In the genomic region with DNA sequence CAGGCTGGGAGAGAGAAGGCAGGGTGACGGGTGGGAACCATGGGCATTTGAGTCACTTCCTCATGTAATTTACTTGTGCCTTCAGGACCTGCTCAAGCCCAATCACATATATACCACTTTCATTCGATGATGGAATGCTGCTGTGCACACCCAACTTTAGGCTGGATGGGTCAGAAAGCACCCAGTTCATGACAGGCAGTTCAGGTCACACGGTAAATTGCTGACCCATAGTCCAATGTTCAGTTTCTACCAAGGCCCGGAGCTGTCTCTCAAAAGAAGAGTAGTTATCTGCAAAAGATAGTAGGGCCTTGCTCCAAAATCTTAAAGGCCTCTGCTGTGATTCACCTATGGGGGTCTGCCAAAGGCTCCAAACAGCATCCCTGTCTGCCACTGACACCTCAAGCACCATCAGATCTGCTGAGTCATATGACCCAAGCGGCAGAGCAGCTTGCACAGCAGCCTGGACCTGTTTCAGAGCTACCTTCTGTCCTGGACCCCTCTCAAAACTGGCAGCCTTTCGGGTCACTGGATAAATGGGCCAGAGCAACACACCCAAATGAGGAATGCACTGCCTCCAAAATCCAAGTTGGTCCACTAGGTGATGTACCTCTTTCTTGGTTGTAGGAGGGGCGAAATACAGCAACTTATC, we compare ENCODE assay signal across 32 cellular contexts. TPM values are rescaled to one million over a fixed set of nuclear protein-coding genes. Genes with fewer than 3 reads are reported as not detected.
DNase-seq lines count a peak whose midpoint lies in the region; ATAC-seq, FAIRE-seq and TF ChIP-seq lines count a peak whose summit lies in the region.
"Had no signal": no experiment of that assay in that cellular context is flagged by ENCODE, and none has a peak within 500 bp of the region (broad histone marks: within the 10 kb centered on the region; RNA-seq: fewer than 3 reads in every experiment).

No MANE protein-coding gene starts in this region.

- H3K79me2 ChIP-seq in endothelial cell of umbilical vein (ENCODE audit: control insufficient read depth, insufficient read depth, low read length), result peaks cover 5% of the 10 kb centered on the region
- H3K79me2 ChIP-seq: hepatocyte had no signal

- H3K27me3 ChIP-seq in endothelial cell of umbilical vein (ENCODE audit: control insufficient read depth in 2 of 2, insufficient read depth in 2 of 2, low read length in 2 of 2), result no peaks in the 10 kb centered on the region
- H3K27me3 ChIP-seq in breast epithelium, result no peaks in the 10 kb centered on the region
- H3K27me3 ChIP-seq: brain microvascular endothelial cell, colonic mucosa, gastroesophageal sphincter, hepatocyte, left lung, tibial nerve had no signal

- H3K27me3 Mint-ChIP-seq in activated CD4-positive, alpha-beta T cell treated with anti-CD3 and anti-CD28 coated beads for 36 hours, result no peaks in the 10 kb centered on the region
- H3K27me3 Mint-ChIP-seq in activated CD4-positive, alpha-beta memory T cell treated with anti-CD3 and anti-CD28 coated beads for 36 hours, result no peaks in the 10 kb centered on the region
- no peaks in the 10 kb centered on the region for H3K27me3 Mint-ChIP-seq in neural crest cell (ENCODE audit: low read depth)
- H3K27me3 Mint-ChIP-seq: CD4-positive, CD25-positive, alpha-beta regulatory T cell; natural killer cell treated with Interleukin-12 subunit alpha and Interleukin-12 subunit beta and Interleukin-15 and Interleukin-18, amount 100 ng/mL, for 72 hours had no signal

- H3K36me3 Mint-ChIP-seq in activated CD4-positive, alpha-beta T cell treated with anti-CD3 and anti-CD28 coated beads for 36 hours (ENCODE audit: low read depth), result peaks cover 19% of the 10 kb centered on the region
- H3K36me3 Mint-ChIP-seq in activated CD4-positive, alpha-beta memory T cell treated with anti-CD3 and anti-CD28 coated beads for 36 hours, result peaks cover 13% of the 10 kb centered on the region
- peaks cover 3% of the 10 kb centered on the region for H3K36me3 Mint-ChIP-seq in neural crest cell (ENCODE audit: low read depth)

- no peak overlapping the region for H3K4me3 Mint-ChIP-seq in activated CD4-positive, alpha-beta T cell treated with anti-CD3 and anti-CD28 coated beads for 36 hours
- H3K4me3 Mint-ChIP-seq in activated CD4-positive, alpha-beta memory T cell treated with anti-CD3 and anti-CD28 coated beads for 36 hours, result no peak overlapping the region
- H3K4me3 Mint-ChIP-seq in neural crest cell, result no peak overlapping the region
- H3K4me3 Mint-ChIP-seq: CD4-positive, CD25-positive, alpha-beta regulatory T cell; natural killer cell treated with Interleukin-12 subunit alpha and Interleukin-12 subunit beta and Interleukin-15 and Interleukin-18, amount 100 ng/mL, for 72 hours had no signal

- TF ChIP-seq CTCF in endothelial cell of umbilical vein (IDR thresholded peaks at IDR 0.05; ENCODE audit: extremely low read depth in 1 of 2, insufficient read depth in 1 of 2, low read depth in 1 of 2, low read length in 2 of 2) (no peak), neural crest cell (conservative IDR thresholded peaks at IDR 0.05) (no peak), breast epithelium (IDR thresholded peaks at IDR 0.05) (no peak)

- no peak overlapping the region for H3K4me2 ChIP-seq in endothelial cell of umbilical vein (ENCODE audit: insufficient read depth, low read length)
- H3K4me2 ChIP-seq: hepatocyte had no signal

- intact Hi-C loops in activated CD4-positive, alpha-beta T cell treated with anti-CD3 and anti-CD28 coated beads for 36 hours (cut with DNase I, micrococcal nuclease), result no loop called here
- intact Hi-C loops in activated CD4-positive, alpha-beta memory T cell treated with anti-CD3 and anti-CD28 coated beads for 36 hours (cut with micrococcal nuclease), result no loop called here
- intact Hi-C loops in endothelial cell of umbilical vein (cut with micrococcal nuclease) (no loop called here), breast epithelium (cut with DNase I; ENCODE audit: low total_unique reads) (no loop called here)

- H3K9me3 ChIP-seq in endothelial cell of umbilical vein (replicated peaks; ENCODE audit: control insufficient read depth, insufficient read depth, low read length), result no peaks in the 10 kb centered on the region
- H3K9me3 ChIP-seq in breast epithelium, result no peaks in the 10 kb centered on the region
- H3K9me3 ChIP-seq: colonic mucosa, gastroesophageal sphincter, left lung, tibial nerve had no signal

- no TSS peak for BruUV-seq in endothelial cell of umbilical vein (replicated peaks; lab: Mats Ljungman, UMichigan)

- peak; percentile 15 for FAIRE-seq in endothelial cell of umbilical vein (lab: Jason Lieb, UNC)

- no peak for TF ChIP-seq POLR2A in endothelial cell of umbilical vein (IDR thresholded peaks at IDR 0.05; ENCODE audit: low read depth, low read length)
- TF ChIP-seq POLR2A in breast epithelium (IDR thresholded peaks at IDR 0.05), result no peak

- H3K9me3 Mint-ChIP-seq in activated CD4-positive, alpha-beta T cell treated with anti-CD3 and anti-CD28 coated beads for 36 hours (ENCODE audit: low read depth), result no peaks in the 10 kb centered on the region
- no peaks in the 10 kb centered on the region for H3K9me3 Mint-ChIP-seq in activated CD4-positive, alpha-beta memory T cell treated with anti-CD3 and anti-CD28 coated beads for 36 hours
- no peaks in the 10 kb centered on the region for H3K9me3 Mint-ChIP-seq in neural crest cell
- H3K9me3 Mint-ChIP-seq: CD4-positive, CD25-positive, alpha-beta regulatory T cell; natural killer cell treated with Interleukin-12 subunit alpha and Interleukin-12 subunit beta and Interleukin-15 and Interleukin-18, amount 100 ng/mL, for 72 hours had no signal

- H3K4me1 ChIP-seq in endothelial cell of umbilical vein (ENCODE audit: control insufficient read depth, extremely low read depth, insufficient read depth, low read length), result no peaks in the 10 kb centered on the region
- no peaks in the 10 kb centered on the region for H3K4me1 ChIP-seq in breast epithelium
- H3K4me1 ChIP-seq: colonic mucosa, left lung, tibial nerve had no signal

- H3K36me3 ChIP-seq in endothelial cell of umbilical vein (ENCODE audit: control insufficient read depth in 2 of 2, extremely low read depth in 1 of 2, insufficient read depth in 2 of 2, low read length in 2 of 2) (peaks cover 12 to 26% of the 10 kb centered on the region in 2 experiments), breast epithelium (no peaks in the 10 kb centered on the region)

- CTCF ChIA-PET in activated CD4-positive, alpha-beta T cell treated with anti-CD3 and anti-CD28 coated beads for 36 hours (lab: Charles Lee), result no interaction called here
- CTCF ChIA-PET in activated CD4-positive, alpha-beta memory T cell treated with anti-CD3 and anti-CD28 coated beads for 36 hours (lab: Charles Lee), result no interaction called here
- CTCF ChIA-PET in endothelial cell of umbilical vein (lab: Charles Lee), result interaction anchor here (1.0 kb wide), 1 partner anchor 14 kb away, joined by 3 read pairs; no protein-coding TSS in a partner anchor

- H3K9ac ChIP-seq in endothelial cell of umbilical vein (replicated peaks; ENCODE audit: extremely low read depth, insufficient read depth, low read length), result no peak overlapping the region
- H3K9ac ChIP-seq: GM23248 had no signal

- H2AFZ ChIP-seq in endothelial cell of umbilical vein (ENCODE audit: low read depth, low read length), result no peak overlapping the region
- H2AFZ ChIP-seq: GM23248, hepatocyte had no signal

- H3K4me1 Mint-ChIP-seq in activated CD4-positive, alpha-beta T cell treated with anti-CD3 and anti-CD28 coated beads for 36 hours, result peaks cover 5% of the 10 kb centered on the region
- peaks cover 5% of the 10 kb centered on the region for H3K4me1 Mint-ChIP-seq in activated CD4-positive, alpha-beta memory T cell treated with anti-CD3 and anti-CD28 coated beads for 36 hours (ENCODE audit: low read depth)
- no peaks in the 10 kb centered on the region for H3K4me1 Mint-ChIP-seq in neural crest cell

- H3K27ac Mint-ChIP-seq in activated CD4-positive, alpha-beta T cell treated with anti-CD3 and anti-CD28 coated beads for 36 hours, result peak overlapping the region; percentile 80
- H3K27ac Mint-ChIP-seq in activated CD4-positive, alpha-beta memory T cell treated with anti-CD3 and anti-CD28 coated beads for 36 hours, result peak overlapping the region; percentile 59
- peak overlapping the region; percentile 86 for H3K27ac Mint-ChIP-seq in neural crest cell (ENCODE audit: unreplicated experiment)
- H3K27ac Mint-ChIP-seq: CD4-positive, CD25-positive, alpha-beta regulatory T cell had no signal

- H3K4me3 ChIP-seq in endothelial cell of umbilical vein (replicated peaks in 1 of 3; ENCODE audit: insufficient read depth in 1 of 3, low read depth in 1 of 3, low read length in 3 of 3), result no peak overlapping the region
- H3K4me3 ChIP-seq in breast epithelium, result no peak overlapping the region
- H3K4me3 ChIP-seq: colonic mucosa, gastroesophageal sphincter, GM23248, hepatocyte, left lung, skin epidermis, tibial nerve had no signal

- dilution Hi-C loops in endothelial cell of umbilical vein (cut with MboI; ENCODE audit: extremely low pct_ligation_motif_present, low sequenced_read_pairs), result no loop called here

- H3K27ac ChIP-seq in endothelial cell of umbilical vein (ENCODE audit: insufficient read depth, low read depth, low read length) (no peak overlapping the region), breast epithelium (no peak overlapping the region)
- H3K27ac ChIP-seq: brain microvascular endothelial cell, colonic mucosa, GM23248, hepatocyte, left lung, skin epidermis, tibial nerve had no signal

- POLR2A ChIA-PET in activated CD4-positive, alpha-beta T cell treated with anti-CD3 and anti-CD28 coated beads for 36 hours (lab: Charles Lee), result no interaction called here
- POLR2A ChIA-PET in activated CD4-positive, alpha-beta memory T cell treated with anti-CD3 and anti-CD28 coated beads for 36 hours (lab: Charles Lee), result no interaction called here
- POLR2A ChIA-PET in endothelial cell of umbilical vein (lab: Charles Lee), result no interaction called here

- no peak for ATAC-seq in activated CD4-positive, alpha-beta T cell treated with anti-CD3 and anti-CD28 coated beads for 36 hours
- ATAC-seq: esophagus mucosa; gastroesophageal sphincter; left lung; natural killer cell treated with Interleukin-12 subunit alpha and Interleukin-12 subunit beta and Interleukin-15 and Interleukin-18, amount 100 ng/mL, for 72 hours had no signal

- no peak for DNase-seq in activated CD4-positive, alpha-beta T cell treated with anti-CD3 and anti-CD28 coated beads for 36 hours
- no peak for DNase-seq in activated CD4-positive, alpha-beta T cell treated with anti-CD3 and anti-CD28 coated beads, Interleukin-2, amount 50 U/mL, for 1 hour
- peak; percentile 14 for DNase-seq in activated CD4-positive, alpha-beta memory T cell treated with anti-CD3 and anti-CD28 coated beads for 36 hours
- no peak for DNase-seq in endothelial cell of umbilical vein (ENCODE audit: low read depth, low spot score)
- no peak for DNase-seq in neural crest cell (ENCODE audit: low read depth, low spot score)
- DNase-seq in breast epithelium (ENCODE audit: low spot score in 2 of 2), result no peak
- DNase-seq in foreskin melanocyte, result no peak
- no peak for DNase-seq in cerebellar nuclear complex (lab: John Stamatoyannopoulos, UW)
- DNase-seq: 8988T; activated CD8-positive, alpha-beta memory T cell treated with anti-CD3 and anti-CD28 coated beads for 24 hours; activated naive CD4-positive, alpha-beta T cell; activated T-cell treated with anti-CD3 and anti-CD28 coated beads, Interleukin-2, amount 50 U/mL, for 48 hours; amniotic stem cell; brain microvascular endothelial cell; CD4-positive, CD25-positive, alpha-beta regulatory T cell; colonic mucosa; effector memory CD4-positive, alpha-beta T cell; EL; GM23248; left lung; NCI-H1048; NCI-H1930; NCI-H526; NK-92 treated with Interleukin-12 subunit alpha and Interleukin-12 subunit beta, amount 100 ng/mL, for 24 hours; SHP77; stimulated activated CD8-positive, alpha-beta memory T cell treated with anti-CD3 and anti-CD28 coated beads, Interleukin-4, amount 100 ng/mL, for 48 hours had no signal

- H4K20me1 ChIP-seq in endothelial cell of umbilical vein (replicated peaks; ENCODE audit: control insufficient read depth, extremely low read depth, insufficient read depth, low read length), result no peaks in the 10 kb centered on the region

- H3K9me1 ChIP-seq in endothelial cell of umbilical vein (replicated peaks; ENCODE audit: control insufficient read depth, extremely low read depth, insufficient read depth, low read length), result no peaks in the 10 kb centered on the region

RNA-seq across cellular contexts. Expression of a gene that starts 24.6 kb away (rescaled TPM):
- total RNA-seq in activated CD4-positive, alpha-beta T cell treated with anti-CD3 and anti-CD28 coated beads for 36 hours, result 10 to 100 TPM; 29.4 to 32.5 TPM
- 10 to 100 TPM; 31.5 to 33.4 TPM for total RNA-seq in activated CD4-positive, alpha-beta memory T cell treated with anti-CD3 and anti-CD28 coated beads for 36 hours
- total RNA-seq in endothelial cell of umbilical vein (42.5 and 52.1 TPM in 2 replicates), neural crest cell (26.9 and 28.0 TPM in 2 replicates), breast epithelium (10 to 100 TPM; 67.2 to 70.8 (median 68.8) TPM)
- polyA plus RNA-seq in endothelial cell of umbilical vein, result 15.7 and 20.7 TPM in 2 replicates
- 13.4 and 14.6 TPM in 2 replicates for polyA plus RNA-seq in endothelial cell of umbilical vein (2011; cell fraction: cytosol; rRNA removed)
- 78.3 and 81.2 TPM in 2 replicates for polyA plus RNA-seq in endothelial cell of umbilical vein (2011; cell fraction: nucleus; rRNA removed)
- polyA plus RNA-seq in endothelial cell of umbilical vein (2012), result 28.0 and 29.1 TPM in 2 replicates
- 106 and 121 TPM in 2 replicates for polyA minus RNA-seq in endothelial cell of umbilical vein
- 19.0 TPM for polyA minus RNA-seq in endothelial cell of umbilical vein (2011; cell fraction: cytosol; rRNA and poly(A)+ RNA removed)
- polyA minus RNA-seq in endothelial cell of umbilical vein (2011; cell fraction: nucleus; rRNA and poly(A)+ RNA removed), result 130 and 169 TPM in 2 replicates

RNA-seq across cellular contexts. Expression of a gene that starts 24.8 kb away (rescaled TPM):
- total RNA-seq in activated CD4-positive, alpha-beta T cell treated with anti-CD3 and anti-CD28 coated beads for 36 hours, result 10 to 100 TPM; 10.5 to 11.1 TPM
- total RNA-seq in activated CD4-positive, alpha-beta memory T cell treated with anti-CD3 and anti-CD28 coated beads for 36 hours, result 1 to 10 TPM; 6.5 to 7.1 TPM
- 12.6 and 13.3 TPM in 2 replicates for total RNA-seq in endothelial cell of umbilical vein
- 28.4 and 30.2 TPM in 2 replicates for polyA plus RNA-seq in endothelial cell of umbilical vein
- polyA plus RNA-seq in endothelial cell of umbilical vein (2011; cell fraction: cytosol; rRNA removed), result 19.5 and 26.0 TPM in 2 replicates
- 12.9 and 13.6 TPM in 2 replicates for polyA plus RNA-seq in endothelial cell of umbilical vein (2011; cell fraction: nucleus; rRNA removed)
- 15.4 and 21.3 TPM in 2 replicates for polyA plus RNA-seq in endothelial cell of umbilical vein (2012)
- 16.7 and 29.4 TPM in 2 replicates for polyA minus RNA-seq in endothelial cell of umbilical vein
- polyA minus RNA-seq in endothelial cell of umbilical vein (2011; cell fraction: cytosol; rRNA and poly(A)+ RNA removed), result 15.8 TPM
- 3.1 and 5.9 TPM in 2 replicates for polyA minus RNA-seq in endothelial cell of umbilical vein (2011; cell fraction: nucleus; rRNA and poly(A)+ RNA removed)
- 12.1 and 12.9 TPM in 2 replicates for total RNA-seq in neural crest cell
- total RNA-seq in breast epithelium, result 10 to 100 TPM; 28.4 to 74.1 (median 34.7) TPM
